Comparison of ENCODE assay signal across 16 cellular contexts in the genomic region with DNA sequence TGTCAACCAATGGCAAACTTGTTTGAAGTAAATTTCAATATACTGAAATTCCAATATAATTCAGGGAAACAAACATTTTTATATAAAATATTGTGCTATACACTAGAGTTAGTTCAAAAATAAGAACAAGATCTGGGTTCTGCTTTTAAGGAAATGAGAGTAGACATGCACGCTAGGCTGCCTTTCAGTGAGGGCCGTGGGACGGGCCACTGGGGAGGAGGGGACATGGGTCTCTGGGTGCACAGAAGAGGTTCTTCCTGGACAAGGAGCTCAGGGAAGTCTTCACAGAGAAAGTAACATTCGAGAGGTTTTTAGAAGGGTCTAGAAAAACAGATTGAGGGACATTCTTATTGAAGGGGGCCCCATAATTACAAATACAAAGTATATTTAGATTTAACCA.
DNase-seq lines count a peak whose midpoint lies in the region; ATAC-seq and TF ChIP-seq lines count a peak whose summit lies in the region.
"Had no signal": no experiment of that assay in that cellular context is flagged by ENCODE, and none has a peak within 500 bp of the region (broad histone marks: within the 10 kb centered on the region; RNA-seq: fewer than 3 reads in every experiment).

No MANE protein-coding gene starts in this region.

- no peak overlapping the region for H3K27ac ChIP-seq in psoas muscle
- H3K27ac ChIP-seq: cardiac muscle cell had no signal

- TF ChIP-seq CTCF in psoas muscle (IDR thresholded peaks at IDR 0.05), result no peak

- no peaks in the 10 kb centered on the region for H3K36me3 ChIP-seq in psoas muscle (ENCODE audit: insufficient read depth in 1 of 2, low read depth in 1 of 2)
- H3K36me3 ChIP-seq: cardiac muscle cell had no signal

- peaks cover 2% of the 10 kb centered on the region for H3K9me3 Mint-ChIP-seq in stimulated activated memory B cell treated with anti-CD40 and anti-IgM and Interleukin-4, amounts not matched to agents 10 μg/mL and 1 μg/mL and 100 μg/mL, for 72 hours
- H3K9me3 Mint-ChIP-seq: activated naive CD4-positive, alpha-beta T cell treated with anti-CD3 and anti-CD28 coated beads, Interleukin-2, amount 10 ng/mL, durations not matched to agents 7 days and 5 days; natural killer cell had no signal

- ATAC-seq in GM18907 (IDR thresholded peaks at IDR 0.05; ENCODE audit: unreplicated experiment) (peak; percentile 83), HG02571 (IDR thresholded peaks at IDR 0.05; ENCODE audit: unreplicated experiment) (peak; percentile 73), HG03342 (IDR thresholded peaks at IDR 0.05; ENCODE audit: unreplicated experiment) (peak; percentile 90), psoas muscle (no peak), HG03565 (IDR thresholded peaks at IDR 0.05; ENCODE audit: unreplicated experiment) (no peak)
- peak; percentile 93 for ATAC-seq in stimulated activated memory B cell treated with anti-CD40 and anti-IgM and Interleukin-4, amounts not matched to agents 10 μg/mL and 1 μg/mL and 100 μg/mL, for 72 hours
- ATAC-seq: activated CD8-positive, alpha-beta T cell treated with anti-CD3 and anti-CD28 coated beads, Interleukin-2, amount 10 ng/mL, durations not matched to agents 7 days and 5 days; natural killer cell had no signal

- intact Hi-C loops in psoas muscle (cut with DNase I), result no loop called here

- H3K27me3 Mint-ChIP-seq in stimulated activated memory B cell treated with anti-CD40 and anti-IgM and Interleukin-4, amounts not matched to agents 10 μg/mL and 1 μg/mL and 100 μg/mL, for 72 hours, result no peaks in the 10 kb centered on the region

- H3K4me3 Mint-ChIP-seq in stimulated activated memory B cell treated with anti-CD40 and anti-IgM and Interleukin-4, amounts not matched to agents 10 μg/mL and 1 μg/mL and 100 μg/mL, for 72 hours, result peak overlapping the region; percentile 55
- H3K4me3 Mint-ChIP-seq: activated CD8-positive, alpha-beta T cell treated with anti-CD3 and anti-CD28 coated beads, Interleukin-2, amount 10 ng/mL, durations not matched to agents 7 days and 5 days; activated naive CD4-positive, alpha-beta T cell treated with anti-CD3 and anti-CD28 coated beads, Interleukin-2, amount 10 ng/mL, durations not matched to agents 7 days and 5 days; CD4-positive, alpha-beta memory T cell; natural killer cell had no signal

- H3K4me1 ChIP-seq in psoas muscle, result no peaks in the 10 kb centered on the region

- 76 to 90% (median 77%) methylated on average over 4 of the region's 4 CpGs for WGBS in psoas muscle, 3 donors

- DNase-seq in psoas muscle (no peak), AG08395 (ENCODE audit: low spot score) (no peak)
- DNase-seq: activated CD8-positive, alpha-beta T cell treated with anti-CD3 and anti-CD28 coated beads, Interleukin-2, amount 10 ng/mL, durations not matched to agents 7 days and 5 days; activated naive CD4-positive, alpha-beta T cell treated with anti-CD3 and anti-CD28 coated beads, Interleukin-2, amount 10 ng/mL, durations not matched to agents 7 days and 5 days; CD4-positive, alpha-beta memory T cell; IMR-90; kidney glomerular epithelial cell; natural killer cell; NCI-H1417; NCI-H524 treated with DMSO at 0.1 percent for 48 hours had no signal

- H3K9me3 ChIP-seq in psoas muscle, result no peaks in the 10 kb centered on the region

- H3K27ac Mint-ChIP-seq in stimulated activated memory B cell treated with anti-CD40 and anti-IgM and Interleukin-4, amounts not matched to agents 10 μg/mL and 1 μg/mL and 100 μg/mL, for 72 hours, result peak overlapping the region; percentile 26
- H3K27ac Mint-ChIP-seq: activated CD8-positive, alpha-beta T cell treated with anti-CD3 and anti-CD28 coated beads, Interleukin-2, amount 10 ng/mL, durations not matched to agents 7 days and 5 days; activated naive CD4-positive, alpha-beta T cell treated with anti-CD3 and anti-CD28 coated beads, Interleukin-2, amount 10 ng/mL, durations not matched to agents 7 days and 5 days; CD4-positive, alpha-beta memory T cell; natural killer cell had no signal

- no peaks in the 10 kb centered on the region for H3K36me3 Mint-ChIP-seq in stimulated activated memory B cell treated with anti-CD40 and anti-IgM and Interleukin-4, amounts not matched to agents 10 μg/mL and 1 μg/mL and 100 μg/mL, for 72 hours
- H3K36me3 Mint-ChIP-seq: activated naive CD4-positive, alpha-beta T cell treated with anti-CD3 and anti-CD28 coated beads, Interleukin-2, amount 10 ng/mL, durations not matched to agents 7 days and 5 days; CD4-positive, alpha-beta memory T cell; natural killer cell had no signal

- H3K4me3 ChIP-seq in psoas muscle, result no peak overlapping the region
- H3K4me3 ChIP-seq: cardiac muscle cell had no signal

- peaks cover 33% of the 10 kb centered on the region for H3K4me1 Mint-ChIP-seq in stimulated activated memory B cell treated with anti-CD40 and anti-IgM and Interleukin-4, amounts not matched to agents 10 μg/mL and 1 μg/mL and 100 μg/mL, for 72 hours
- H3K4me1 Mint-ChIP-seq: activated naive CD4-positive, alpha-beta T cell treated with anti-CD3 and anti-CD28 coated beads, Interleukin-2, amount 10 ng/mL, durations not matched to agents 7 days and 5 days; CD4-positive, alpha-beta memory T cell; natural killer cell had no signal

- H3K27me3 ChIP-seq in psoas muscle (ENCODE audit: insufficient read depth in 3 of 3, low read length in 2 of 3), result no peaks in the 10 kb centered on the region
- H3K27me3 ChIP-seq: cardiac muscle cell had no signal

Comparison
In these comparisons a context has a peak if more than half of its experiments do, and no peak if none do; other contexts are left out.
1. ATAC-seq: peak in GM18907 (single experiment), HG02571 (single experiment), HG03342 (single experiment) and stimulated activated memory B cell treated with anti-CD40 and anti-IgM and Interleukin-4, amounts not matched to agents 10 μg/mL and 1 μg/mL and 100 μg/mL, for 72 hours (single experiment); none in psoas muscle (0 of 4) and HG03565 (single experiment).